ENCODE assay signal across 8 cellular contexts in genomic region chr14:101948666-101949205, GRCh38. TPM values are rescaled to one million over a fixed set of nuclear protein-coding genes. Genes with fewer than 3 reads are reported as not detected.
DNase-seq lines count a peak whose midpoint lies in the region; ATAC-seq and TF ChIP-seq lines count a peak whose summit lies in the region.

No MANE protein-coding gene starts in this region.

- H3K4me1 ChIP-seq in prostate gland (replicated peaks), result peaks cover 5% of the 10 kb centered on the region

- DNase-seq in SK-N-MC (ENCODE audit: low read depth, low spot score) (no peak), fibroblast of pulmonary artery (ENCODE audit: low read depth) (no peak), prostate gland (ENCODE audit: low spot score) (no peak), ecto neural progenitor cell (ENCODE audit: low spot score) (no peak)
- DNase-seq in stimulated activated naive CD4-positive, alpha-beta T cell treated with Interleukin-2 at 50 U/mL for 16 hours (lab: John Stamatoyannopoulos, UW), result no peak
- DNase-seq in activated CD8-positive, alpha-beta memory T cell treated with anti-CD3 and anti-CD28 coated beads, Interleukin-2, amount 50 U/mL, for 48 hours, result no peak
- no peak for DNase-seq in activated CD4-positive, alpha-beta T cell treated with anti-CD3 and anti-CD28 coated beads for 1 hour

- H3K36me3 ChIP-seq in SK-N-MC (ENCODE audit: insufficient read depth, low read length) (no peaks in the 10 kb centered on the region), prostate gland (no peaks in the 10 kb centered on the region)

- WGBS in prostate gland, result 10% methylated on average over 29 of the region's 29 CpGs

- peak; percentile 1 for ATAC-seq in GM21529 (IDR thresholded peaks at IDR 0.05; ENCODE audit: unreplicated experiment)

- peak overlapping the region; percentile 88 for H3K4me3 ChIP-seq in SK-N-MC
- H3K4me3 ChIP-seq in fibroblast of pulmonary artery (replicated peaks; ENCODE audit: low read depth, low read length), result peak overlapping the region; percentile 94
- H3K4me3 ChIP-seq in prostate gland, result peak overlapping the region; percentile 55 to 70

- peak overlapping the region; percentile 95 for H3K9ac ChIP-seq in SK-N-MC (ENCODE audit: insufficient read length)

- intact Hi-C loops in prostate gland (cut with DNase I), result loop anchor here (5.0 to 10.0 kb wide), 2 partner anchors 124 to 176 kb away; no protein-coding TSS in a partner anchor

- TF ChIP-seq POLR2A in prostate gland (IDR thresholded peaks at IDR 0.05), result no peak

- TF ChIP-seq CTCF in fibroblast of pulmonary artery (IDR thresholded peaks at IDR 0.05; ENCODE audit: low read length, missing control alignments) (no peak), prostate gland (IDR thresholded peaks at IDR 0.05) (no peak)

- H3K27ac ChIP-seq in SK-N-MC (peak overlapping the region; percentile 87; the same call in 1 of the 2 replicates), prostate gland (peak overlapping the region; percentile 95 to 98)

- H3K27me3 ChIP-seq in prostate gland (replicated peaks; ENCODE audit: insufficient read depth), result no peaks in the 10 kb centered on the region

- H3K9me3 ChIP-seq in SK-N-MC (ENCODE audit: low read depth, low read length), result no peaks in the 10 kb centered on the region
- no peaks in the 10 kb centered on the region for H3K9me3 ChIP-seq in prostate gland

RNA-seq across cellular contexts. Expression of gene DYNC1H1, which starts 15.6 kb away (rescaled TPM):
- 100 to 1,000 TPM; 366 to 616 TPM for total RNA-seq in prostate gland
